Comparison of ENCODE assay signal across 22 cellular contexts in the genomic region with DNA sequence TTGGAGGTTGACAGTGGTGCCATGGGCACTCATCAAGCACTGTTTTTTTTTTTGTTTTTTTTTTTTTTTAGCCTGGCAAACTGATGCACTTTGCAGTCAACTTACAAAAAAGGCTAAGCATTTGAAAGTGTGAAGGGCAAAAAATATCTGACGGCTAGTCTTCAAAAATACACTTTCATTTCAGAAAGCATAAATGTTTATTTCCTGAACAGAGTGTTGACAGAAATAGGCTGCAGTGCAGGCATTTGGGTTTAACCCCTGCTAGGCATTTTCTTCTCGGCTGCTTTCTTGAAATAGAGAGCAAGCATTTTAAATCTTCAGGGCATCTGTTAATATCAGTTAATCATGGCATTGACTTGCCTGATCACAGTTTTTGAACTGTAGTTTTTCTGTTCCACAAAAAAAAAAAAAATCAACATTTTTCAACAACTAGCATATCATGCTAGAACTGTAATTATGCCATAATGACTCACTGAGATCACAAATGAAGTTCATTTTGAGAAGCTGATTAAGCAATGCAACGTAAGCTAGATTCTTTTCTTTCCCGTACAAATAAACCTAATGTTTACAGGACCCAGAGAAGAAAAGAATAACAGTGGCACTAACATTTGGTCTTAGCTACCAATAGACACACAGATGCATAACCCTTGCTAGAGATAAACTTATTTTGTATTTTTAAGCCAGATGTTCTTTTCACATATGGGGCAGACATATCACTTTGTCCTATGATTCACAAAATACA.
DNase-seq lines count a peak whose midpoint lies in the region; ATAC-seq and TF ChIP-seq lines count a peak whose summit lies in the region.
"Had no signal": no experiment of that assay in that cellular context is flagged by ENCODE, and none has a peak within 500 bp of the region (broad histone marks: within the 10 kb centered on the region; RNA-seq: fewer than 3 reads in every experiment).

No MANE protein-coding gene starts in this region.

- H3K27ac ChIP-seq in PC-3 (ENCODE audit: low read length): no peak overlapping the region
- no peak overlapping the region for H3K27ac ChIP-seq in fibroblast of lung (ENCODE audit: insufficient read depth, low read length)
- H3K27ac ChIP-seq in SJCRH30: no peak overlapping the region
- H3K27ac ChIP-seq: 22Rv1, lower lobe of right lung, psoas muscle, upper lobe of right lung had no signal

- no peaks in the 10 kb centered on the region for H3K9me2 ChIP-seq in PC-3 (replicated peaks; ENCODE audit: low read length)

- no peaks in the 10 kb centered on the region for H3K27me3 Mint-ChIP-seq in activated naive CD4-positive, alpha-beta T cell treated with anti-CD3 and anti-CD28 coated beads, Interleukin-2, amount 50 U/mL, for 24 hours
- H3K27me3 Mint-ChIP-seq in activated naive CD4-positive, alpha-beta T cell treated with anti-CD3 and anti-CD28 coated beads for 36 hours (ENCODE audit: low read depth): no peaks in the 10 kb centered on the region
- H3K27me3 Mint-ChIP-seq: activated naive CD4-positive, alpha-beta T cell treated with anti-CD3 and anti-CD28 coated beads, Interleukin-2, amount 10 ng/mL, durations not matched to agents 7 days and 5 days; naive thymus-derived CD8-positive, alpha-beta T cell had no signal

- intact Hi-C loops in activated naive CD4-positive, alpha-beta T cell treated with anti-CD3 and anti-CD28 coated beads for 36 hours (cut with micrococcal nuclease): no loop called here
- intact Hi-C loops in PC-3 (cut with micrococcal nuclease): no loop called here

- H3K27ac Mint-ChIP-seq in activated naive CD4-positive, alpha-beta T cell treated with anti-CD3 and anti-CD28 coated beads, Interleukin-2, amount 50 U/mL, for 24 hours: peak overlapping the region; percentile 17
- no peak overlapping the region for H3K27ac Mint-ChIP-seq in activated naive CD4-positive, alpha-beta T cell treated with anti-CD3 and anti-CD28 coated beads for 36 hours
- H3K27ac Mint-ChIP-seq: activated naive CD4-positive, alpha-beta T cell treated with anti-CD3 and anti-CD28 coated beads, Interleukin-2, amount 10 ng/mL, durations not matched to agents 7 days and 5 days; CD8-positive, alpha-beta T cell; naive thymus-derived CD8-positive, alpha-beta T cell had no signal

- no peak overlapping the region; the same call in 1 of the 2 replicates for H2AFZ ChIP-seq in PC-3 (ENCODE audit: low read length)
- H2AFZ ChIP-seq in fibroblast of lung (ENCODE audit: low read length): no peak overlapping the region

- no peaks in the 10 kb centered on the region for H3K4me1 Mint-ChIP-seq in activated naive CD4-positive, alpha-beta T cell treated with anti-CD3 and anti-CD28 coated beads, Interleukin-2, amount 50 U/mL, for 24 hours
- no peaks in the 10 kb centered on the region for H3K4me1 Mint-ChIP-seq in activated naive CD4-positive, alpha-beta T cell treated with anti-CD3 and anti-CD28 coated beads for 36 hours (ENCODE audit: low read depth)
- H3K4me1 Mint-ChIP-seq: activated naive CD4-positive, alpha-beta T cell treated with anti-CD3 and anti-CD28 coated beads, Interleukin-2, amount 10 ng/mL, durations not matched to agents 7 days and 5 days; naive thymus-derived CD8-positive, alpha-beta T cell had no signal

- H3K27me3 ChIP-seq in PC-3 (ENCODE audit: low read length) (0 out of 2 replicates have a peak, but pooled peaks cover 4% of the 10 kb centered on the region), fibroblast of lung (ENCODE audit: control insufficient read depth, insufficient read depth, low read length) (no peaks in the 10 kb centered on the region), SJCRH30 (no peaks in the 10 kb centered on the region)
- H3K27me3 ChIP-seq: upper lobe of right lung had no signal

- ATAC-seq in PC-3 (peak; percentile 69), HG03378 (IDR thresholded peaks at IDR 0.05; ENCODE audit: unreplicated experiment) (no peak)
- ATAC-seq: CD8-positive, alpha-beta T cell; lower lobe of right lung; naive thymus-derived CD8-positive, alpha-beta T cell; psoas muscle; stimulated activated naive CD8-positive, alpha-beta T cell treated with anti-CD3 and anti-CD28 coated beads, Interleukin-15, Interleukin-2, amounts not matched to agents 100 U/mL and 50 U/mL, for 24 hours; upper lobe of right lung had no signal

- BruUV-seq in PC-3 (replicated peaks; lab: Mats Ljungman, UMichigan): no TSS peak

- peak overlapping the region; percentile 21; the same call in 1 of the 2 replicates for H3K4me2 ChIP-seq in PC-3 (ENCODE audit: low read length)
- peak overlapping the region; percentile 7 for H3K4me2 ChIP-seq in fibroblast of lung (ENCODE audit: extremely low read depth, insufficient read depth, low read length)

- no peaks in the 10 kb centered on the region for H3K79me2 ChIP-seq in PC-3 (ENCODE audit: low read length)
- no peaks in the 10 kb centered on the region for H3K79me2 ChIP-seq in fibroblast of lung (ENCODE audit: control insufficient read depth, insufficient read depth, low read length)

- TF ChIP-seq CTCF in PC-3 (conservative IDR thresholded peaks at IDR 0.05; ENCODE audit: low read depth, low read length): no peak
- TF ChIP-seq CTCF in fibroblast of lung (conservative IDR thresholded peaks at IDR 0.05 in 1 of 2, IDR thresholded peaks at IDR 0.05 in 1 of 2; ENCODE audit: low read depth in 1 of 2, low read length in 2 of 2): no peak

- no peak for DNase-seq in activated naive CD4-positive, alpha-beta T cell treated with anti-CD3 and anti-CD28 coated beads for 36 hours
- DNase-seq in PC-3: peak; percentile 40
- peak; percentile 42 to 90 for DNase-seq in fibroblast of lung (ENCODE audit: low read depth in 2 of 2)
- DNase-seq in superior temporal gyrus (ENCODE audit: extremely low spot score): peak; percentile 29
- DNase-seq in NCI-H524 (lab: John Stamatoyannopoulos, UW): no peak
- DNase-seq in SJCRH30: no peak
- DNase-seq: activated CD4-positive, alpha-beta T cell treated with anti-CD3 and anti-CD28 coated beads for 48 hours; activated naive CD4-positive, alpha-beta T cell treated with anti-CD3 and anti-CD28 coated beads, Interleukin-2, amount 10 ng/mL, durations not matched to agents 7 days and 5 days; CD8-positive, alpha-beta T cell; DND-41; effector memory CD4-positive, alpha-beta T cell; lower lobe of right lung; naive thymus-derived CD8-positive, alpha-beta T cell; NCI-H2029 treated with DMSO at 0.1 percent for 48 hours; NCI-H526; psoas muscle; stimulated activated CD4-positive, alpha-beta T cell treated with anti-CD3 and anti-CD28 coated beads, Interleukin-15, amount 100 ng/mL, for 24 hours; stimulated activated naive CD8-positive, alpha-beta T cell treated with anti-CD3 and anti-CD28 coated beads, Interleukin-15, Interleukin-2, amounts not matched to agents 100 U/mL and 50 U/mL, for 24 hours; upper lobe of right lung had no signal

- H3K36me3 ChIP-seq in PC-3 (ENCODE audit: low read depth, low read length) (no peaks in the 10 kb centered on the region), fibroblast of lung (ENCODE audit: control insufficient read depth, insufficient read depth, low read length) (no peaks in the 10 kb centered on the region), SJCRH30 (no peaks in the 10 kb centered on the region)
- H3K36me3 ChIP-seq: lower lobe of right lung, upper lobe of right lung had no signal

- peaks cover 6% of the 10 kb centered on the region; the same call in 1 of the 2 replicates for H3K4me1 ChIP-seq in PC-3 (ENCODE audit: insufficient read depth, low read length)
- H3K4me1 ChIP-seq in fibroblast of lung (ENCODE audit: control insufficient read depth, extremely low read depth, insufficient read depth, low read length): no peaks in the 10 kb centered on the region
- no peaks in the 10 kb centered on the region for H3K4me1 ChIP-seq in SJCRH30
- H3K4me1 ChIP-seq: lower lobe of right lung, psoas muscle, upper lobe of right lung had no signal

- H3K36me3 Mint-ChIP-seq in activated naive CD4-positive, alpha-beta T cell treated with anti-CD3 and anti-CD28 coated beads, Interleukin-2, amount 50 U/mL, for 24 hours: no peaks in the 10 kb centered on the region
- H3K36me3 Mint-ChIP-seq in activated naive CD4-positive, alpha-beta T cell treated with anti-CD3 and anti-CD28 coated beads for 36 hours (ENCODE audit: low read depth): no peaks in the 10 kb centered on the region
- H3K36me3 Mint-ChIP-seq: activated naive CD4-positive, alpha-beta T cell treated with anti-CD3 and anti-CD28 coated beads, Interleukin-2, amount 10 ng/mL, durations not matched to agents 7 days and 5 days; CD8-positive, alpha-beta T cell; naive thymus-derived CD8-positive, alpha-beta T cell had no signal

- no peaks in the 10 kb centered on the region for H3K9me3 Mint-ChIP-seq in activated naive CD4-positive, alpha-beta T cell treated with anti-CD3 and anti-CD28 coated beads, Interleukin-2, amount 50 U/mL, for 24 hours
- no peaks in the 10 kb centered on the region for H3K9me3 Mint-ChIP-seq in activated naive CD4-positive, alpha-beta T cell treated with anti-CD3 and anti-CD28 coated beads for 36 hours

- H4K20me1 ChIP-seq in PC-3 (ENCODE audit: low read length): no peaks in the 10 kb centered on the region
- no peaks in the 10 kb centered on the region for H4K20me1 ChIP-seq in fibroblast of lung (ENCODE audit: control insufficient read depth, extremely low read depth, insufficient read depth, low read length)

- CTCF ChIA-PET in activated naive CD4-positive, alpha-beta T cell treated with anti-CD3 and anti-CD28 coated beads for 36 hours (lab: Charles Lee): no interaction called here
- CTCF ChIA-PET in PC-3 (lab: Charles Lee): interaction anchor here (0.5 to 0.9 kb wide), 2 partner anchors 42 to 302 kb away, joined by 3 to 10 read pairs; no protein-coding TSS in a partner anchor

- H3K4me3 Mint-ChIP-seq in activated naive CD4-positive, alpha-beta T cell treated with anti-CD3 and anti-CD28 coated beads, Interleukin-2, amount 50 U/mL, for 24 hours: no peak overlapping the region
- H3K4me3 Mint-ChIP-seq in activated naive CD4-positive, alpha-beta T cell treated with anti-CD3 and anti-CD28 coated beads for 36 hours: no peak overlapping the region
- H3K4me3 Mint-ChIP-seq: activated naive CD4-positive, alpha-beta T cell treated with anti-CD3 and anti-CD28 coated beads, Interleukin-2, amount 10 ng/mL, durations not matched to agents 7 days and 5 days; CD8-positive, alpha-beta T cell; naive thymus-derived CD8-positive, alpha-beta T cell had no signal

- no peak overlapping the region for H3K9ac ChIP-seq in PC-3 (ENCODE audit: low read length)
- H3K9ac ChIP-seq in fibroblast of lung (ENCODE audit: insufficient read depth, low read length): no peak overlapping the region

- H3F3A ChIP-seq in PC-3 (ENCODE audit: low read length, unreplicated experiment): no peaks in the 10 kb centered on the region

- H3K4me3 ChIP-seq in PC-3 (ENCODE audit: low read length) (no peak overlapping the region), fibroblast of lung (replicated peaks in 1 of 4; ENCODE audit: control extremely low read depth in 1 of 4, insufficient read depth in 1 of 4, low read depth in 3 of 4, low read length in 4 of 4) (peak overlapping the region in 2 of 4 experiments; percentile 17 to 39), SJCRH30 (no peak overlapping the region)
- H3K4me3 ChIP-seq: lower lobe of right lung, psoas muscle, upper lobe of right lung had no signal

- H3K9me3 ChIP-seq in PC-3 (ENCODE audit: low read length) (no peaks in the 10 kb centered on the region), fibroblast of lung (ENCODE audit: control insufficient read depth, insufficient read depth, low read depth, low read length) (no peaks in the 10 kb centered on the region), SJCRH30 (replicated peaks) (no peaks in the 10 kb centered on the region)
- H3K9me3 ChIP-seq: lower lobe of right lung, psoas muscle, upper lobe of right lung had no signal

- POLR2A ChIA-PET in PC-3 (lab: Charles Lee; ENCODE audit: unreplicated experiment): interaction anchor here (0.6 to 0.7 kb wide), 2 partner anchors 78 to 234 kb away, joined by 4 to 11 read pairs; no protein-coding TSS in a partner anchor

Comparison
In these comparisons a context has a peak if more than half of its experiments do, and no peak if none do; other contexts are left out.
1. DNase-seq: peak in PC-3 (single experiment), fibroblast of lung (2 of 2) and superior temporal gyrus (single experiment); none in activated naive CD4-positive, alpha-beta T cell treated with anti-CD3 and anti-CD28 coated beads for 36 hours (single experiment), NCI-H524 (0 of 2) and SJCRH30 (0 of 2).